ENCODE assay signal across 1 cellular context in genomic region chr3:57079221-57079831, GRCh38.
TF ChIP-seq lines count a peak whose summit lies in the region.

No MANE protein-coding gene starts in this region.

TF ChIP-seq in HepG2, 621 proteins besides CTCF, POLR2A, EP300 and RAD21 (continued from another document and continues in another):
- TF ChIP-seq MAFF (IDR thresholded peaks at IDR 0.05; ENCODE audit: low read depth, low read length) (no peak), ZNF614 (CRISPR knock-in tag; IDR thresholded peaks at IDR 0.05; ENCODE audit: borderline replicate concordance) (no peak), SETDB1 (CRISPR knock-in tag; IDR thresholded peaks at IDR 0.05; ENCODE audit: borderline replicate concordance) (no peak), ZNF362 (CRISPR knock-in tag; IDR thresholded peaks at IDR 0.05; ENCODE audit: borderline replicate concordance) (no peak), NR2F6 (IDR thresholded peaks at IDR 0.05) (no peak), NR2F6 (CRISPR knock-in tag; IDR thresholded peaks at IDR 0.05) (no peak), ESRRA (CRISPR knock-in tag; IDR thresholded peaks at IDR 0.05; ENCODE audit: low read depth) (no peak), ZNF841 (CRISPR knock-in tag; IDR thresholded peaks at IDR 0.05; ENCODE audit: borderline replicate concordance) (no peak), RBM39 (IDR thresholded peaks at IDR 0.05; ENCODE audit: low read depth, low read length, poor library complexity, severe bottlenecking) (no peak), SALL2 (CRISPR knock-in tag; IDR thresholded peaks at IDR 0.05) (no peak), ZNF326 (CRISPR knock-in tag; IDR thresholded peaks at IDR 0.05; ENCODE audit: borderline replicate concordance) (no peak), SCMH1 (CRISPR knock-in tag; IDR thresholded peaks at IDR 0.05; ENCODE audit: borderline replicate concordance) (no peak), BHLHE40 (IDR thresholded peaks at IDR 0.05; ENCODE audit: low read length) (no peak), PRPF4 (IDR thresholded peaks at IDR 0.05; ENCODE audit: low read depth, low read length, poor library complexity, severe bottlenecking) (no peak), MBNL3 (CRISPR knock-in tag; conservative IDR thresholded peaks at IDR 0.05) (no peak), NFYB (CRISPR knock-in tag; IDR thresholded peaks at IDR 0.05) (no peak), ZNF383 (CRISPR knock-in tag; IDR thresholded peaks at IDR 0.05; ENCODE audit: borderline replicate concordance) (no peak), HMG20B (CRISPR knock-in tag; conservative IDR thresholded peaks at IDR 0.05) (no peak), KAT2B (IDR thresholded peaks at IDR 0.05; ENCODE audit: borderline replicate concordance, low read depth, low read length) (no peak), FOXJ3 (CRISPR knock-in tag; IDR thresholded peaks at IDR 0.05; ENCODE audit: borderline replicate concordance) (no peak), ZSCAN20 (CRISPR knock-in tag; IDR thresholded peaks at IDR 0.05; ENCODE audit: borderline replicate concordance) (no peak), MAFK (conservative IDR thresholded peaks at IDR 0.05 in 1 of 2, IDR thresholded peaks at IDR 0.05 in 1 of 2; ENCODE audit: low read length in 2 of 2) (no peak), ZNF33A (CRISPR knock-in tag; IDR thresholded peaks at IDR 0.05; ENCODE audit: borderline replicate concordance) (no peak), ZNF883 (CRISPR knock-in tag; IDR thresholded peaks at IDR 0.05; ENCODE audit: not compliant biosample characterization) (no peak), TRIM22 (IDR thresholded peaks at IDR 0.05) (no peak), TARDBP (CRISPR knock-in tag; IDR thresholded peaks at IDR 0.05) (no peak), PITX1 (CRISPR knock-in tag; IDR thresholded peaks at IDR 0.05) (0 out of 2 replicates have a peak, but pooled peaks have one; percentile 3), HOXA5 (CRISPR knock-in tag; IDR thresholded peaks at IDR 0.05) (no peak), CC2D1A (CRISPR knock-in tag; IDR thresholded peaks at IDR 0.05) (no peak), FUBP1 (CRISPR knock-in tag; IDR thresholded peaks at IDR 0.05; ENCODE audit: borderline replicate concordance) (no peak), ZNF616 (CRISPR knock-in tag; IDR thresholded peaks at IDR 0.05; ENCODE audit: low read depth) (0 out of 2 replicates have a peak, but pooled peaks have one; percentile 0), SATB2 (CRISPR knock-in tag; IDR thresholded peaks at IDR 0.05) (no peak), FOXA3 (CRISPR knock-in tag; IDR thresholded peaks at IDR 0.05) (no peak), PHF20 (CRISPR knock-in tag; IDR thresholded peaks at IDR 0.05) (no peak; the same call in 1 of the 2 replicates), SP5 (CRISPR knock-in tag; IDR thresholded peaks at IDR 0.05; ENCODE audit: borderline replicate concordance, low read depth) (no peak), EED (CRISPR knock-in tag; IDR thresholded peaks at IDR 0.05) (no peak), MLLT10 (CRISPR knock-in tag; IDR thresholded peaks at IDR 0.05) (no peak), YEATS4 (CRISPR knock-in tag; IDR thresholded peaks at IDR 0.05; ENCODE audit: borderline replicate concordance) (no peak), ZNF563 (CRISPR knock-in tag; IDR thresholded peaks at IDR 0.05) (peak; percentile 1; the same call in 1 of the 2 replicates), MAX (IDR thresholded peaks at IDR 0.05) (peak; percentile 61), YEATS2 (CRISPR knock-in tag; IDR thresholded peaks at IDR 0.05; ENCODE audit: borderline replicate concordance) (no peak), RNF2 (conservative IDR thresholded peaks at IDR 0.05; ENCODE audit: low read depth) (peak; percentile 58; the same call in 1 of the 2 replicates), ZNF34 (CRISPR knock-in tag; IDR thresholded peaks at IDR 0.05; ENCODE audit: borderline replicate concordance) (no peak), MTF1 (CRISPR knock-in tag; IDR thresholded peaks at IDR 0.05) (no peak), NFE2L2 (IDR thresholded peaks at IDR 0.05; ENCODE audit: low read length) (no peak), ZNF724P (CRISPR knock-in tag; IDR thresholded peaks at IDR 0.05; ENCODE audit: borderline replicate concordance) (no peak), CBX2 (IDR thresholded peaks at IDR 0.05; ENCODE audit: low read depth, low read length) (no peak), CBX2 (CRISPR knock-in tag; IDR thresholded peaks at IDR 0.05; ENCODE audit: low read depth) (no peak), SSRP1 (CRISPR knock-in tag; IDR thresholded peaks at IDR 0.05) (no peak), ZNF761 (CRISPR knock-in tag; conservative IDR thresholded peaks at IDR 0.05) (no peak), HOXA3 (CRISPR knock-in tag; IDR thresholded peaks at IDR 0.05) (0 out of 2 replicates have a peak, but pooled peaks have one; percentile 1), ZNF33B (CRISPR knock-in tag; IDR thresholded peaks at IDR 0.05) (no peak), MAF1 (CRISPR knock-in tag; IDR thresholded peaks at IDR 0.05; ENCODE audit: borderline replicate concordance) (no peak), ZNF10 (CRISPR knock-in tag; IDR thresholded peaks at IDR 0.05; ENCODE audit: borderline replicate concordance, low read depth) (no peak), TMF1 (CRISPR knock-in tag; IDR thresholded peaks at IDR 0.05; ENCODE audit: low read depth) (peak; percentile 76; the same call in 1 of the 2 replicates), ZNF772 (CRISPR knock-in tag; IDR thresholded peaks at IDR 0.05) (no peak), SIX4 (CRISPR knock-in tag; IDR thresholded peaks at IDR 0.05) (no peak), SIN3B (IDR thresholded peaks at IDR 0.05; ENCODE audit: low read length) (no peak), DNMT3B (CRISPR knock-in tag; conservative IDR thresholded peaks at IDR 0.05) (no peak), ZFX (CRISPR knock-in tag; IDR thresholded peaks at IDR 0.05; ENCODE audit: low read depth) (peak; percentile 4; the same call in 1 of the 2 replicates)
- TF ChIP-seq, protein P1, sequence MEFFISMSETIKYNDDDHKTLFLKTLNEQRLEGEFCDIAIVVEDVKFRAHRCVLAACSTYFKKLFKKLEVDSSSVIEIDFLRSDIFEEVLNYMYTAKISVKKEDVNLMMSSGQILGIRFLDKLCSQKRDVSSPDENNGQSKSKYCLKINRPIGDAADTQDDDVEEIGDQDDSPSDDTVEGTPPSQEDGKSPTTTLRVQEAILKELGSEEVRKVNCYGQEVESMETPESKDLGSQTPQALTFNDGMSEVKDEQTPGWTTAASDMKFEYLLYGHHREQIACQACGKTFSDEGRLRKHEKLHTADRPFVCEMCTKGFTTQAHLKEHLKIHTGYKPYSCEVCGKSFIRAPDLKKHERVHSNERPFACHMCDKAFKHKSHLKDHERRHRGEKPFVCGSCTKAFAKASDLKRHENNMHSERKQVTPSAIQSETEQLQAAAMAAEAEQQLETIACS (CRISPR knock-in tag; IDR thresholded peaks at IDR 0.05), result no peak
- TF ChIP-seq, protein P2, sequence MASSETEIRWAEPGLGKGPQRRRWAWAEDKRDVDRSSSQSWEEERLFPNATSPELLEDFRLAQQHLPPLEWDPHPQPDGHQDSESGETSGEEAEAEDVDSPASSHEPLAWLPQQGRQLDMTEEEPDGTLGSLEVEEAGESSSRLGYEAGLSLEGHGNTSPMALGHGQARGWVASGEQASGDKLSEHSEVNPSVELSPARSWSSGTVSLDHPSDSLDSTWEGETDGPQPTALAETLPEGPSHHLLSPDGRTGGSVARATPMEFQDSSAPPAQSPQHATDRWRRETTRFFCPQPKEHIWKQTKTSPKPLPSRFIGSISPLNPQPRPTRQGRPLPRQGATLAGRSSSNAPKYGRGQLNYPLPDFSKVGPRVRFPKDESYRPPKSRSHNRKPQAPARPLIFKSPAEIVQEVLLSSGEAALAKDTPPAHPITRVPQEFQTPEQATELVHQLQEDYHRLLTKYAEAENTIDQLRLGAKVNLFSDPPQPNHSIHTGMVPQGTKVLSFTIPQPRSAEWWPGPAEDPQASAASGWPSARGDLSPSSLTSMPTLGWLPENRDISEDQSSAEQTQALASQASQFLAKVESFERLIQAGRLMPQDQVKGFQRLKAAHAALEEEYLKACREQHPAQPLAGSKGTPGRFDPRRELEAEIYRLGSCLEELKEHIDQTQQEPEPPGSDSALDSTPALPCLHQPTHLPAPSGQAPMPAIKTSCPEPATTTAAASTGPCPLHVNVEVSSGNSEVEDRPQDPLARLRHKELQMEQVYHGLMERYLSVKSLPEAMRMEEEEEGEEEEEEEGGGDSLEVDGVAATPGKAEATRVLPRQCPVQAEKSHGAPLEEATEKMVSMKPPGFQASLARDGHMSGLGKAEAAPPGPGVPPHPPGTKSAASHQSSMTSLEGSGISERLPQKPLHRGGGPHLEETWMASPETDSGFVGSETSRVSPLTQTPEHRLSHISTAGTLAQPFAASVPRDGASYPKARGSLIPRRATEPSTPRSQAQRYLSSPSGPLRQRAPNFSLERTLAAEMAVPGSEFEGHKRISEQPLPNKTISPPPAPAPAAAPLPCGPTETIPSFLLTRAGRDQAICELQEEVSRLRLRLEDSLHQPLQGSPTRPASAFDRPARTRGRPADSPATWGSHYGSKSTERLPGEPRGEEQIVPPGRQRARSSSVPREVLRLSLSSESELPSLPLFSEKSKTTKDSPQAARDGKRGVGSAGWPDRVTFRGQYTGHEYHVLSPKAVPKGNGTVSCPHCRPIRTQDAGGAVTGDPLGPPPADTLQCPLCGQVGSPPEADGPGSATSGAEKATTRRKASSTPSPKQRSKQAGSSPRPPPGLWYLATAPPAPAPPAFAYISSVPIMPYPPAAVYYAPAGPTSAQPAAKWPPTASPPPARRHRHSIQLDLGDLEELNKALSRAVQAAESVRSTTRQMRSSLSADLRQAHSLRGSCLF (CRISPR knock-in tag; IDR thresholded peaks at IDR 0.05; ENCODE audit: borderline replicate concordance), result no peak
- TF ChIP-seq, protein P3, sequence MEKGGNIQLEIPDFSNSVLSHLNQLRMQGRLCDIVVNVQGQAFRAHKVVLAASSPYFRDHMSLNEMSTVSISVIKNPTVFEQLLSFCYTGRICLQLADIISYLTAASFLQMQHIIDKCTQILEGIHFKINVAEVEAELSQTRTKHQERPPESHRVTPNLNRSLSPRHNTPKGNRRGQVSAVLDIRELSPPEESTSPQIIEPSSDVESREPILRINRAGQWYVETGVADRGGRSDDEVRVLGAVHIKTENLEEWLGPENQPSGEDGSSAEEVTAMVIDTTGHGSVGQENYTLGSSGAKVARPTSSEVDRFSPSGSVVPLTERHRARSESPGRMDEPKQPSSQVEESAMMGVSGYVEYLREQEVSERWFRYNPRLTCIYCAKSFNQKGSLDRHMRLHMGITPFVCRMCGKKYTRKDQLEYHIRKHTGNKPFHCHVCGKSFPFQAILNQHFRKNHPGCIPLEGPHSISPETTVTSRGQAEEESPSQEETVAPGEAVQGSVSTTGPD (CRISPR knock-in tag; IDR thresholded peaks at IDR 0.05), result no peak
- TF ChIP-seq, protein P4, sequence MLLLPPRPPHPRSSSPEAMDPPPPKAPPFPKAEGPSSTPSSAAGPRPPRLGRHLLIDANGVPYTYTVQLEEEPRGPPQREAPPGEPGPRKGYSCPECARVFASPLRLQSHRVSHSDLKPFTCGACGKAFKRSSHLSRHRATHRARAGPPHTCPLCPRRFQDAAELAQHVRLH (CRISPR knock-in tag; IDR thresholded peaks at IDR 0.05; ENCODE audit: borderline replicate concordance, low read depth), result no peak
- TF ChIP-seq, protein P5, sequence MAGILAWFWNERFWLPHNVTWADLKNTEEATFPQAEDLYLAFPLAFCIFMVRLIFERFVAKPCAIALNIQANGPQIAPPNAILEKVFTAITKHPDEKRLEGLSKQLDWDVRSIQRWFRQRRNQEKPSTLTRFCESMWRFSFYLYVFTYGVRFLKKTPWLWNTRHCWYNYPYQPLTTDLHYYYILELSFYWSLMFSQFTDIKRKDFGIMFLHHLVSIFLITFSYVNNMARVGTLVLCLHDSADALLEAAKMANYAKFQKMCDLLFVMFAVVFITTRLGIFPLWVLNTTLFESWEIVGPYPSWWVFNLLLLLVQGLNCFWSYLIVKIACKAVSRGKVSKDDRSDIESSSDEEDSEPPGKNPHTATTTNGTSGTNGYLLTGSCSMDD (CRISPR knock-in tag; IDR thresholded peaks at IDR 0.05), result no peak
